13 cellular contexts compared by ENCODE assay signal in genomic region chr5:173885054-173885443, GRCh38. TPM values are rescaled to one million over a fixed set of nuclear protein-coding genes. Genes with fewer than 3 reads are reported as not detected.
DNase-seq lines count a peak whose midpoint lies in the region; ATAC-seq and TF ChIP-seq lines count a peak whose summit lies in the region.
"Had no signal": no experiment of that assay in that cellular context is flagged by ENCODE, and none has a peak within 500 bp of the region (broad histone marks: within the 10 kb centered on the region; RNA-seq: fewer than 3 reads in every experiment).

No MANE protein-coding gene starts in this region.

- H3K4me1 ChIP-seq in PC-9 (replicated peaks; ENCODE audit: insufficient read depth) (peaks cover 59% of the 10 kb centered on the region), esophagus (ENCODE audit: control insufficient read depth in 2 of 2, insufficient read depth in 2 of 2, low read length in 1 of 2) (peaks cover 2 to 9% of the 10 kb centered on the region in 2 donors)

- H3K27ac ChIP-seq in PC-9 (no peak overlapping the region; the same call in 1 of the 2 replicates), esophagus (ENCODE audit: low read depth in 2 of 2, low read length in 1 of 2) (peak overlapping the region; percentile 34 to 75)
- H3K27ac ChIP-seq: SK-N-MC had no signal

- TF ChIP-seq CTCF in PC-9 (conservative IDR thresholded peaks at IDR 0.05) (no peak), HFFc6 (IDR thresholded peaks at IDR 0.05) (no peak)

- H3K4me2 ChIP-seq in PC-9 = peak overlapping the region; percentile 26; the same call in 1 of the 2 replicates
- H3K4me2 ChIP-seq: smooth muscle cell had no signal

- peaks cover 30% of the 10 kb centered on the region; the same call in 1 of the 2 replicates for H3F3A ChIP-seq in PC-9 (ENCODE audit: insufficient read depth, low read depth)

- no TSS peak for BruUV-seq in PC-9 (replicated peaks; lab: Mats Ljungman, UMichigan)

- no peak overlapping the region for H2AFZ ChIP-seq in PC-9

- H3K4me1 Mint-ChIP-seq in activated CD8-positive, alpha-beta memory T cell treated with anti-CD3 and anti-CD28 coated beads, Interleukin-2, amount 10 ng/mL, durations not matched to agents 7 days and 5 days = peaks cover 67% of the 10 kb centered on the region
- H3K4me1 Mint-ChIP-seq in HFFc6 (ENCODE audit: low read depth) = peaks cover 66% of the 10 kb centered on the region

- H4K20me1 ChIP-seq in PC-9 (ENCODE audit: insufficient read depth) = no peaks in the 10 kb centered on the region

- POLR2A ChIA-PET in PC-9 (lab: Charles Lee; ENCODE audit: unreplicated experiment) = interaction anchor here (0.6 to 1.1 kb wide), 3 partner anchors 33 to 121 kb away, joined by 3 to 13 read pairs (median 3); no protein-coding TSS in a partner anchor

- DNase-seq in activated CD8-positive, alpha-beta memory T cell treated with anti-CD3 and anti-CD28 coated beads, Interleukin-2, amount 10 ng/mL, durations not matched to agents 7 days and 5 days = no peak
- DNase-seq in activated CD8-positive, alpha-beta memory T cell treated with anti-CD3 and anti-CD28 coated beads for 24 hours = no peak
- DNase-seq in PC-9 (no peak), superior temporal gyrus (ENCODE audit: extremely low spot score) (peak; percentile 9), HFFc6 (no peak), NCI-H82 treated with DMSO at 0.1 percent for 48 hours (lab: John Stamatoyannopoulos, UW; ENCODE audit: unreplicated experiment) (no peak)
- DNase-seq: glutamatergic neuron, kidney glomerular epithelial cell, NCI-H1930 had no signal

- ATAC-seq in activated CD8-positive, alpha-beta memory T cell treated with anti-CD3 and anti-CD28 coated beads, Interleukin-2, amount 10 ng/mL, durations not matched to agents 7 days and 5 days = no peak
- no peak for ATAC-seq in GM19023 (IDR thresholded peaks at IDR 0.05; ENCODE audit: unreplicated experiment)

- peaks cover 14% of the 10 kb centered on the region; the same call in 1 of the 2 replicates for H3K79me2 ChIP-seq in PC-9 (ENCODE audit: low read depth)

- H3K9me3 Mint-ChIP-seq in activated CD8-positive, alpha-beta memory T cell treated with anti-CD3 and anti-CD28 coated beads, Interleukin-2, amount 10 ng/mL, durations not matched to agents 7 days and 5 days (ENCODE audit: low read depth) = peaks cover 12% of the 10 kb centered on the region
- H3K9me3 Mint-ChIP-seq in HFFc6 = peaks cover 19% of the 10 kb centered on the region

- no peaks in the 10 kb centered on the region for H3K27me3 Mint-ChIP-seq in activated CD8-positive, alpha-beta memory T cell treated with anti-CD3 and anti-CD28 coated beads, Interleukin-2, amount 10 ng/mL, durations not matched to agents 7 days and 5 days
- H3K27me3 Mint-ChIP-seq in HFFc6 (ENCODE audit: insufficient read depth) = no peaks in the 10 kb centered on the region; the same call in 1 of the 2 replicates

- H3K9me3 ChIP-seq in PC-9 (ENCODE audit: insufficient read depth, low read depth) (peaks cover 6% of the 10 kb centered on the region; the same call in 1 of the 2 replicates), esophagus (ENCODE audit: control insufficient read depth in 2 of 2, insufficient read depth in 1 of 2, low read depth in 1 of 2, low read length in 1 of 2) (no peaks in the 10 kb centered on the region)

- WGBS in esophagus, 2 donors = 68 to 86% methylated on average over 1 of the region's 1 CpG

- H3K4me3 Mint-ChIP-seq in activated CD8-positive, alpha-beta memory T cell treated with anti-CD3 and anti-CD28 coated beads, Interleukin-2, amount 10 ng/mL, durations not matched to agents 7 days and 5 days = peak overlapping the region; percentile 17
- H3K4me3 Mint-ChIP-seq in HFFc6 = no peak overlapping the region

- peaks cover 21% of the 10 kb centered on the region for H3K36me3 Mint-ChIP-seq in activated CD8-positive, alpha-beta memory T cell treated with anti-CD3 and anti-CD28 coated beads, Interleukin-2, amount 10 ng/mL, durations not matched to agents 7 days and 5 days
- peaks cover 16% of the 10 kb centered on the region for H3K36me3 Mint-ChIP-seq in HFFc6 (ENCODE audit: low read depth)

- intact Hi-C loops in PC-9 (cut with micrococcal nuclease; ENCODE audit: unreplicated experiment) = loop anchor here (1.0 to 5.0 kb wide), 7 partner anchors 17 to 1313 kb away; partner anchors contain the start of gene STC2

- H3K9me2 ChIP-seq in PC-9 (ENCODE audit: insufficient read depth) = no peaks in the 10 kb centered on the region

- H3K4me3 ChIP-seq in PC-9 (no peak overlapping the region), esophagus (ENCODE audit: low read depth in 1 of 2, low read length in 2 of 2) (no peak overlapping the region)
- H3K4me3 ChIP-seq: SK-N-MC, smooth muscle cell had no signal

- H3K27me3 ChIP-seq in PC-9 (ENCODE audit: insufficient read depth, low read depth) (no peaks in the 10 kb centered on the region), esophagus (ENCODE audit: control insufficient read depth in 1 of 2, insufficient read depth in 2 of 2, low read length in 2 of 2) (no peaks in the 10 kb centered on the region)

- CTCF ChIA-PET in activated CD8-positive, alpha-beta memory T cell treated with anti-CD3 and anti-CD28 coated beads, Interleukin-2, amount 10 ng/mL, durations not matched to agents 7 days and 5 days (lab: Charles Lee) = interaction anchor here (0.8 to 2.1 kb wide), 5 partner anchors 33 to 269 kb away, joined by 4 to 7 read pairs (median 5); no protein-coding TSS in a partner anchor
- CTCF ChIA-PET in PC-9 (lab: Charles Lee) = interaction anchor here (0.6 to 1.6 kb wide), 8 partner anchors 14 to 1296 kb away, joined by 4 to 9 read pairs (median 5); no protein-coding TSS in a partner anchor

- no peaks in the 10 kb centered on the region for H3K36me3 ChIP-seq in PC-9 (ENCODE audit: low read depth)
- H3K36me3 ChIP-seq in esophagus (ENCODE audit: control insufficient read depth in 2 of 2, insufficient read depth in 2 of 2, low read length in 1 of 2) = no peaks in the 10 kb centered on the region

- H3K27ac Mint-ChIP-seq in activated CD8-positive, alpha-beta memory T cell treated with anti-CD3 and anti-CD28 coated beads, Interleukin-2, amount 10 ng/mL, durations not matched to agents 7 days and 5 days = peak overlapping the region; percentile 77
- H3K27ac Mint-ChIP-seq in HFFc6 = no peak overlapping the region

RNA-seq across cellular contexts. Expression of gene CPEB4, which starts 3.1 kb away (rescaled TPM):
- total RNA-seq in activated CD8-positive, alpha-beta memory T cell treated with anti-CD3 and anti-CD28 coated beads, Interleukin-2, amount 10 ng/mL, durations not matched to agents 7 days and 5 days = 10 to 100 TPM; 12.5 to 15.8 TPM
- total RNA-seq in PC-9 (2021) = 11.6 and 15.4 TPM in 2 replicates
- 10 to 100 TPM; 10.3 to 12.4 TPM for polyA plus RNA-seq in esophagus
- total RNA-seq in HFFc6 (2021; fragmentation: NEBNext Ultra II Directional; extraction: Animal tissue kit (Norgen Biotek cat#: 25700)) = 10 to 100 TPM; 19.5 to 25.9 (median 22.3) TPM
